Comparison of ENCODE assay signal across 34 cellular contexts in genomic region chr3:138539352-138539751, GRCh38.
"Had no signal": no experiment of that assay in that cellular context is flagged by ENCODE, and none has a peak within 500 bp of the region (broad histone marks: within the 10 kb centered on the region; RNA-seq: fewer than 3 reads in every experiment).

No MANE protein-coding gene starts in this region.

- H3K27me3 ChIP-seq: adrenal gland, ascending aorta, body of pancreas, brain microvascular endothelial cell, breast epithelium, cardiac muscle cell had no signal

- H3K4me3 ChIP-seq: adrenal gland, ascending aorta, body of pancreas, breast epithelium, cardiac muscle cell had no signal

- DNase-seq: activated effector memory CD4-positive, alpha-beta T cell treated with anti-CD3 and anti-CD28 coated beads, Interleukin-2, amount 50 U/mL, for 16 hours; activated effector memory CD4-positive, alpha-beta T cell treated with Interleukin-2 at 50 U/mL for 16 hours; activated gamma-delta T cell; activated gamma-delta T cell treated with Interleukin-2 at 50 U/mL for 16 hours; activated naive CD4-positive, alpha-beta T cell; activated naive CD4-positive, alpha-beta T cell treated with anti-CD3 and anti-CD28 coated beads for 36 hours; activated naive CD4-positive, alpha-beta T cell treated with anti-CD3 and anti-CD28 coated beads, Interleukin-2, amount 10 ng/mL, durations not matched to agents 7 days and 5 days; activated naive CD4-positive, alpha-beta T cell treated with anti-CD3 and anti-CD28 coated beads, Interleukin-2, amount 50 U/mL, for 16 hours; activated naive CD4-positive, alpha-beta T cell treated with Interleukin-2 at 50 U/mL for 16 hours; activated naive CD8-positive, alpha-beta T cell treated with anti-CD3 and anti-CD28 coated beads for 36 hours; activated naive CD8-positive, alpha-beta T cell treated with anti-CD3 and anti-CD28 coated beads, Interleukin-2, amount 10 ng/mL, durations not matched to agents 7 days and 5 days; activated naive CD8-positive, alpha-beta T cell treated with anti-CD3 and anti-CD28 coated beads, Interleukin-2, amount 50 U/mL, for 24 hours; activated T-cell treated with anti-CD3 and anti-CD28 coated beads, Interleukin-2, amount 50 U/mL, for 1 hour; activated T-cell treated with anti-CD3 and anti-CD28 coated beads, Interleukin-2, amount 50 U/mL, for 24 hours; activated T-cell treated with anti-CD3 and anti-CD28 coated beads, Interleukin-2, amount 50 U/mL, for 4 hours; activated T-cell treated with anti-CD3 and anti-CD28 coated beads, Interleukin-2, amount 50 U/mL, for 48 hours; activated T-cell treated with anti-CD3 and anti-CD28 coated beads, Interleukin-2, amount 50 U/mL, for 72 hours; adrenal gland; amniotic stem cell; amygdala; anterior cingulate cortex; aorta; body of pancreas; brain microvascular endothelial cell; caudate nucleus; central memory CD4-positive, alpha-beta T cell; cerebellar nuclear complex had no signal

- H3K27ac ChIP-seq: adrenal gland, ascending aorta, body of pancreas, brain microvascular endothelial cell, breast epithelium, cardiac muscle cell had no signal

- H3K4me1 ChIP-seq: adrenal gland, ascending aorta, body of pancreas, breast epithelium had no signal

- H3K36me3 ChIP-seq: brain microvascular endothelial cell, breast epithelium had no signal

- FAIRE-seq: astrocyte, bronchial epithelial cell had no signal

- ATAC-seq: activated naive CD4-positive, alpha-beta T cell treated with anti-CD3 and anti-CD28 coated beads, Interleukin-2, amount 50 U/mL, for 72 hours; activated naive CD8-positive, alpha-beta T cell treated with anti-CD3 and anti-CD28 coated beads, Interleukin-2, amount 50 U/mL, for 24 hours; activated T-cell treated with anti-CD3 and anti-CD28 coated beads, Interleukin-2, amount 50 U/mL, for 4 hours; activated T-cell treated with anti-CD3 and anti-CD28 coated beads, Interleukin-2, amount 50 U/mL, for 72 hours; activated T-helper 17 cell treated with anti-CD3 and anti-CD28 coated beads, Interleukin-2, amount 50 U/mL, for 72 hours; body of pancreas had no signal
